ENCODE assay signal across 7 cellular contexts in genomic region chr2:70995227-70995729, GRCh38. TPM values are rescaled to one million over a fixed set of nuclear protein-coding genes. Genes with fewer than 3 reads are reported as not detected.
DNase-seq lines count a peak whose midpoint lies in the region; ATAC-seq, FAIRE-seq and TF ChIP-seq lines count a peak whose summit lies in the region.

No MANE protein-coding gene starts in this region.

- ATAC-seq in GM21717 (IDR thresholded peaks at IDR 0.05; ENCODE audit: unreplicated experiment), result peak; percentile 41

- H3K27ac ChIP-seq in KOPT-K1 (ENCODE audit: low read depth, low read length, poor library complexity, severe bottlenecking), result peak overlapping the region; percentile 70

- no peaks in the 10 kb centered on the region for H3K9me3 ChIP-seq in KOPT-K1 (ENCODE audit: insufficient read depth, low read length, poor library complexity, severe bottlenecking)

- DNase-seq in GM03348 (ENCODE audit: low spot score), result peak; percentile 41
- DNase-seq in T follicular helper cell (ENCODE audit: low read depth), result peak; percentile 48
- DNase-seq in bronchial epithelial cell (ENCODE audit: low read depth), result peak; percentile 52
- DNase-seq in kidney glomerular epithelial cell (lab: John Stamatoyannopoulos, UW), result peak; percentile 24
- DNase-seq in stimulated activated CD8-positive, alpha-beta memory T cell treated with anti-CD3 and anti-CD28 coated beads, Interleukin-15, amount 100 ng/mL, for 1 hour (ENCODE audit: low read depth), result peak; percentile 30

- H3K4me3 ChIP-seq in bronchial epithelial cell (ENCODE audit: low read depth, low read length), result peak overlapping the region; percentile 89

- H3K36me3 ChIP-seq in KOPT-K1 (ENCODE audit: insufficient read depth, low read length) (peaks cover 21% of the 10 kb centered on the region), bronchial epithelial cell (ENCODE audit: control insufficient read depth, insufficient read depth, low read length) (peaks cover 10% of the 10 kb centered on the region)

- H3K27me3 ChIP-seq in bronchial epithelial cell (ENCODE audit: control insufficient read depth, insufficient read depth, low read length), result no peaks in the 10 kb centered on the region

- TF ChIP-seq CTCF in bronchial epithelial cell (IDR thresholded peaks at IDR 0.05; ENCODE audit: insufficient read depth, low read length, severe bottlenecking), result peak; percentile 39

- FAIRE-seq in bronchial epithelial cell (lab: Jason Lieb, UNC), result no peak

RNA-seq across cellular contexts. Expression of gene TEX261, which starts 0.6 kb away (rescaled TPM):
- total RNA-seq in bronchial epithelial cell, result 11.1 and 14.1 TPM in 2 replicates

RNA-seq across cellular contexts. Expression of gene ANKRD53, which starts 16.8 kb away (rescaled TPM):
- total RNA-seq in bronchial epithelial cell, result not detected in 2 replicates

RNA-seq across cellular contexts. Expression of gene ATP6V1B1, which starts 59.6 kb away (rescaled TPM):
- 0.64 TPM in 1 of 2 replicates, not detected in the other for total RNA-seq in bronchial epithelial cell

Comparison
In these comparisons a context has a peak if more than half of its experiments do, and no peak if none do; other contexts are left out.
1. Peak in every context shown above with its lines: DNase-seq, ATAC-seq, H3K4me3 ChIP-seq and H3K27ac ChIP-seq.